In the genomic region with DNA sequence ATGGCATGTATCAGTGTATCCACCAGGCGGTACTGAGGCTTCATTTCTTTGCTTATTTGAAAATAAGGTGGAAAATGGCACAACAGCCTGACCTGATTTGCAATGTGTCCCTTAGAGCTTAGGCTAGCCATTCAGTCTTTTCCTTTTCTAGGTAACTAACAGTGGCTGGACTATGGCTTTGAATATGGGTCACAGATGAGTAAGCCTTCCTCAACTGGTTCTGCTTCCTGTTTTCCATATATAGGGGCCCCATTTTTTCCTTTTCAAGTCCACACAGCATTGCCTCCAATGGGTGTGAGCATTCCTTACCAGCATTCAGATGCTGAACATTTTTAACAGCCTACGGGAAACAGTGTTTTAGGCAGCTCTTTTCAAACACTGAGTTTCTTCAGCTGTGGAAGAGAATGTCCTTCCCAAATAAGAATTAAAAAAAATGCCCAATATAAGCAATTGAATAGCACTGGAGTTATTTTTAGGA, we compare ENCODE assay signal across 8 cellular contexts. TPM values are rescaled to one million over a fixed set of nuclear protein-coding genes. Genes with fewer than 3 reads are reported as not detected.
DNase-seq lines count a peak whose midpoint lies in the region; ATAC-seq and TF ChIP-seq lines count a peak whose summit lies in the region.

No MANE protein-coding gene starts in this region.

- DNase-seq in HS-27A (ENCODE audit: low read depth) (peak; percentile 62), suprapubic skin (ENCODE audit: low spot score in 2 of 2) (no peak), T-helper 2 cell (no peak)
- DNase-seq in activated naive CD4-positive, alpha-beta T cell treated with Interleukin-2 at 50 U/mL for 16 hours: no peak
- DNase-seq in effector CD4-positive, alpha-beta T cell: no peak

- no peak for TF ChIP-seq CTCF in suprapubic skin (IDR thresholded peaks at IDR 0.05)

- ATAC-seq in HG02884 (IDR thresholded peaks at IDR 0.05; ENCODE audit: unreplicated experiment): no peak

- TF ChIP-seq POLR2A in suprapubic skin (IDR thresholded peaks at IDR 0.05): no peak

- no peaks in the 10 kb centered on the region for H3K36me3 ChIP-seq in suprapubic skin

- peak overlapping the region; percentile 16; the same call in 1 of the 2 replicates for H3K4me3 ChIP-seq in iPS-18c (ENCODE audit: insufficient read depth, low read depth, low read length)
- peak overlapping the region; percentile 9 for H3K4me3 ChIP-seq in suprapubic skin

- 43% methylated on average over 2 of the region's 2 CpGs for WGBS in suprapubic skin

- H3K27ac ChIP-seq in angular gyrus (ENCODE audit: low read depth, low read length) (peak overlapping the region; percentile 30), suprapubic skin (peak overlapping the region; percentile 69)

- no peaks in the 10 kb centered on the region for H3K9me3 ChIP-seq in iPS-18c (ENCODE audit: control insufficient read depth, insufficient read depth, low read length)
- no peaks in the 10 kb centered on the region for H3K9me3 ChIP-seq in suprapubic skin

- H3K27me3 ChIP-seq in suprapubic skin: no peaks in the 10 kb centered on the region

- peak; percentile 93 for TF ChIP-seq EP300 in suprapubic skin (IDR thresholded peaks at IDR 0.05)

- H3K4me1 ChIP-seq in suprapubic skin: peaks cover 36% of the 10 kb centered on the region

RNA-seq across cellular contexts. Expression of a gene that starts 3.9 kb away (rescaled TPM):
- total RNA-seq in suprapubic skin: 100 to 1,000 TPM; 167 to 261 (median 218) TPM
